Comparison of ENCODE assay signal across 33 cellular contexts in the genomic region with DNA sequence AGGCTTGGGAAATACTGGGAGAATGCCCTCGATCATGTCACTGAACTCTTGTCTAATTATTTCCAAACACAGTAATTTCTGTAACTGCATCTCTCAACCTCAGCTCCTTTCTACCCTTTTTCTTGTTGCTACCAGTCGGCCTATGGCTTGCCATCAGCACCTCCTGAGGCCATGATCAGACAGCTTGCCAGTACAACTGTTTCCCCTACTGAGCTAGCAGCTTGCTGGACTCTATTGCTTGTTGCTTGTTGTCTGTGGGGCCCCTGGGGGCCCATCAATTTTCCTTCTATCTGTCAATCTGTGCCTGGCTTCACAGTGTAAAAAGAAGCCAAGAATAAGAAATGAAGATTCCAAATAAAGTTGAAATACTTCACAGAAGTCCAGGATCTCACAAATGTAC.
DNase-seq lines count a peak whose midpoint lies in the region; ATAC-seq, FAIRE-seq and TF ChIP-seq lines count a peak whose summit lies in the region.
"Had no signal": no experiment of that assay in that cellular context is flagged by ENCODE, and none has a peak within 500 bp of the region (broad histone marks: within the 10 kb centered on the region; RNA-seq: fewer than 3 reads in every experiment).

No MANE protein-coding gene starts in this region.

- no peaks in the 10 kb centered on the region for H3K79me2 ChIP-seq in osteoblast (ENCODE audit: insufficient read depth, low read length)

- no peaks in the 10 kb centered on the region for H3K36me3 ChIP-seq in osteoblast (ENCODE audit: insufficient read depth, low read length)
- H3K36me3 ChIP-seq in subcutaneous abdominal adipose tissue (ENCODE audit: control insufficient read depth in 5 of 5, insufficient read depth in 5 of 5, low read length in 5 of 5): no peaks in the 10 kb centered on the region
- H3K36me3 ChIP-seq in ovary: no peaks in the 10 kb centered on the region
- H3K36me3 ChIP-seq: BE2C; BLaER1; BLaER1 treated with 17β-estradiol and CSF1 and Interleukin-3, amounts not matched to agents 10 nM and 100 nM had no signal

- no peak overlapping the region for H3K9ac ChIP-seq in subcutaneous abdominal adipose tissue (ENCODE audit: low read length in 5 of 5)
- H3K9ac ChIP-seq: BLaER1; BLaER1 treated with 17β-estradiol and CSF1 and Interleukin-3, amounts not matched to agents 10 nM and 100 nM had no signal

- WGBS in ovary, 3 donors: 76 to 86% (median 85%) methylated on average over 2 of the region's 2 CpGs

- FAIRE-seq in GM12891 (lab: Jason Lieb, UNC): no peak
- FAIRE-seq: A204.1, A549, D721Med had no signal

- DNase-seq in osteoblast (ENCODE audit: insufficient read length, low spot score, missing footprints) (peak; percentile 0), sciatic nerve (ENCODE audit: low spot score) (no peak), ovary (no peak), NCI-H2029 treated with DMSO at 0.1 percent for 48 hours (lab: John Stamatoyannopoulos, UW) (no peak), GM12891 (ENCODE audit: insufficient read length, low spot score) (no peak)
- DNase-seq: 8988T; ACHN; AML-193; BE2C; C1 segment of cervical spinal cord; Caco-2; Calu3; CD4-positive, alpha-beta memory T cell; CD4-positive, alpha-beta T cell; CD4-positive, CD25-positive, alpha-beta regulatory T cell; CD8-positive, alpha-beta memory T cell; CD8-positive, alpha-beta T cell; COR-L47; DMS 273 treated with DMSO at 0.1 percent for 48 hours; DMS153; DMS53; DMS79; DMS79 treated with DMSO at 0.1 percent for 48 hours; DND-41; EL had no signal

- H2AFZ ChIP-seq in osteoblast (ENCODE audit: low read length): no peak overlapping the region

- no peaks in the 10 kb centered on the region for H4K20me1 ChIP-seq in osteoblast (ENCODE audit: insufficient read depth, low read length)
- H4K20me1 ChIP-seq: BLaER1; BLaER1 treated with 17β-estradiol and CSF1 and Interleukin-3, amounts not matched to agents 10 nM and 100 nM had no signal

- no peaks in the 10 kb centered on the region for H3K27me3 ChIP-seq in osteoblast (ENCODE audit: insufficient read depth, low read length)
- H3K27me3 ChIP-seq in subcutaneous abdominal adipose tissue (ENCODE audit: control insufficient read depth in 5 of 5, insufficient read depth in 4 of 5, low read length in 5 of 5): no peaks in the 10 kb centered on the region
- no peaks in the 10 kb centered on the region for H3K27me3 ChIP-seq in ovary
- H3K27me3 ChIP-seq: BE2C; BLaER1; BLaER1 treated with 17β-estradiol and CSF1 and Interleukin-3, amounts not matched to agents 10 nM and 100 nM had no signal

- TF ChIP-seq POLR2A in ovary (IDR thresholded peaks at IDR 0.05): no peak
- TF ChIP-seq POLR2A in GM12891 (IDR thresholded peaks at IDR 0.05; ENCODE audit: low read depth, low read length): no peak

- H3K27ac ChIP-seq in osteoblast (ENCODE audit: low read depth, low read length) (no peak overlapping the region), subcutaneous abdominal adipose tissue (ENCODE audit: low read depth, low read length) (peak overlapping the region; percentile 31), ovary (no peak overlapping the region)
- H3K27ac ChIP-seq: 22Rv1; A549; BLaER1; BLaER1 treated with 17β-estradiol and CSF1 and Interleukin-3, amounts not matched to agents 10 nM and 100 nM; C4-2B had no signal

- H3K4me1 ChIP-seq in osteoblast (ENCODE audit: insufficient read depth, low read length) (no peaks in the 10 kb centered on the region), subcutaneous abdominal adipose tissue (ENCODE audit: control insufficient read depth in 5 of 5, insufficient read depth in 5 of 5, low read length in 5 of 5) (peaks cover 0 to 15% (median 7%) of the 10 kb centered on the region in 5 donors), ovary (ENCODE audit: insufficient read depth) (no peaks in the 10 kb centered on the region)
- H3K4me1 ChIP-seq: A549, BE2C, Caco-2 had no signal

- H3K4me3 ChIP-seq in osteoblast (ENCODE audit: insufficient read depth, low read length) (no peak overlapping the region), subcutaneous abdominal adipose tissue (ENCODE audit: low read depth in 1 of 5, low read length in 5 of 5) (no peak overlapping the region), ovary (no peak overlapping the region)
- H3K4me3 ChIP-seq: A549; BLaER1; BLaER1 treated with 17β-estradiol and CSF1 and Interleukin-3, amounts not matched to agents 10 nM and 100 nM had no signal

- intact Hi-C loops in sciatic nerve (cut with DNase I): no loop called here
- intact Hi-C loops in ovary (cut with DNase I): no loop called here

- peak; percentile 71 for ATAC-seq in sciatic nerve
- ATAC-seq: A549; CD8-positive, alpha-beta T cell had no signal

- TF ChIP-seq EP300 in ovary (IDR thresholded peaks at IDR 0.05): no peak

- H3K9me3 ChIP-seq in osteoblast (ENCODE audit: low read depth, low read length) (no peaks in the 10 kb centered on the region), subcutaneous abdominal adipose tissue (ENCODE audit: control insufficient read depth in 5 of 5, low read length in 5 of 5) (no peaks in the 10 kb centered on the region), ovary (no peaks in the 10 kb centered on the region)
- H3K9me3 ChIP-seq: A549; BE2C; BLaER1; BLaER1 treated with 17β-estradiol and CSF1 and Interleukin-3, amounts not matched to agents 10 nM and 100 nM; Caco-2 had no signal

- H3K4me2 ChIP-seq in osteoblast (ENCODE audit: insufficient read depth, low read length): no peak overlapping the region
- H3K4me2 ChIP-seq: A549, BLaER1 had no signal

- no peak for TF ChIP-seq CTCF in osteoblast (IDR thresholded peaks at IDR 0.05; ENCODE audit: extremely low read depth, low read depth, low read length)
- TF ChIP-seq CTCF in ovary (IDR thresholded peaks at IDR 0.05): no peak

TF ChIP-seq in GM12891, 5 proteins besides CTCF, POLR2A, EP300 and RAD21:
- TF ChIP-seq POLR2AphosphoS5 (IDR thresholded peaks at IDR 0.05; ENCODE audit: low read depth, low read length) (no peak), SPI1 (IDR thresholded peaks at IDR 0.05; ENCODE audit: low read depth, low read length) (no peak), TAF1 (IDR thresholded peaks at IDR 0.05; ENCODE audit: low read depth, low read length) (no peak), POU2F2 (IDR thresholded peaks at IDR 0.05; ENCODE audit: low read depth, low read length) (no peak), PAX5 (IDR thresholded peaks at IDR 0.05; ENCODE audit: insufficient read depth, low read length, severe bottlenecking) (no peak)
